ENCODE assay signal across 8 cellular contexts in genomic region chr3:156812521-156813335, GRCh38.
A peak's percentile ranks its signal among the peaks of the same experiment; 100 is the strongest.
DNase-seq lines count a peak whose midpoint lies in the region; ATAC-seq and TF ChIP-seq lines count a peak whose summit lies in the region.

No MANE protein-coding gene starts in this region.

- H3K9me2 ChIP-seq in SU-DHL-6 (replicated peaks; ENCODE audit: insufficient read depth, low read length) = no peaks in the 10 kb centered on the region

- ATAC-seq in HG02981 (IDR thresholded peaks at IDR 0.05; ENCODE audit: unreplicated experiment) (no peak), HG02623 (IDR thresholded peaks at IDR 0.05; ENCODE audit: unreplicated experiment) (no peak)

- H3K4me2 ChIP-seq in SU-DHL-6 (ENCODE audit: low read depth, low read length, poor library complexity, severe bottlenecking) = no peak overlapping the region

- H3K27me3 ChIP-seq in SU-DHL-6 (ENCODE audit: low read length) = no peaks in the 10 kb centered on the region

- no peak for TF ChIP-seq CTCF in SU-DHL-6 (IDR thresholded peaks at IDR 0.05; ENCODE audit: insufficient read depth, low read length, poor library complexity, severe bottlenecking)

- H2AFZ ChIP-seq in SU-DHL-6 (ENCODE audit: low read depth, low read length, severe bottlenecking) = peak overlapping the region; percentile 3

- H3K36me3 ChIP-seq in SU-DHL-6 (ENCODE audit: low read length) = no peaks in the 10 kb centered on the region

- H3K4me3 ChIP-seq in SU-DHL-6 (ENCODE audit: insufficient read depth, low read length, poor library complexity, severe bottlenecking) = no peak overlapping the region

- no peaks in the 10 kb centered on the region for H4K20me1 ChIP-seq in SU-DHL-6 (ENCODE audit: low read depth, low read length)

- H3K79me2 ChIP-seq in SU-DHL-6 (ENCODE audit: insufficient read depth, low read length) = no peaks in the 10 kb centered on the region

- no peak overlapping the region for H3K9ac ChIP-seq in SU-DHL-6 (ENCODE audit: low read length)

- H3F3A ChIP-seq in SU-DHL-6 (ENCODE audit: insufficient read depth) = peaks cover 17% of the 10 kb centered on the region

- H3K9me3 ChIP-seq in SU-DHL-6 (ENCODE audit: insufficient read depth, low read length) = peaks cover 5% of the 10 kb centered on the region; the same call in 1 of the 2 replicates

- peak overlapping the region; percentile 15 for H3K27ac ChIP-seq in SU-DHL-6 (ENCODE audit: low read depth, low read length)

- peak; percentile 49 for DNase-seq in COLO668 (lab: John Stamatoyannopoulos, UW; ENCODE audit: unreplicated experiment)
- peak; percentile 82 for DNase-seq in HPDE6-E6E7 (ENCODE audit: extremely low spot score)
- DNase-seq in kidney glomerular epithelial cell (lab: John Stamatoyannopoulos, UW) = peak; percentile 12
- no peak for DNase-seq in C1 segment of cervical spinal cord (lab: John Stamatoyannopoulos, UW)
- DNase-seq in pons (ENCODE audit: low spot score) = no peak

Comparison
In these comparisons a context has a peak if more than half of its experiments do, and no peak if none do; other contexts are left out.
1. DNase-seq: peak in COLO668 (single experiment), HPDE6-E6E7 (single experiment) and kidney glomerular epithelial cell (single experiment); none in C1 segment of cervical spinal cord (0 of 14) and pons (single experiment).